ENCODE assay signal across 6 cellular contexts in the genomic region with DNA sequence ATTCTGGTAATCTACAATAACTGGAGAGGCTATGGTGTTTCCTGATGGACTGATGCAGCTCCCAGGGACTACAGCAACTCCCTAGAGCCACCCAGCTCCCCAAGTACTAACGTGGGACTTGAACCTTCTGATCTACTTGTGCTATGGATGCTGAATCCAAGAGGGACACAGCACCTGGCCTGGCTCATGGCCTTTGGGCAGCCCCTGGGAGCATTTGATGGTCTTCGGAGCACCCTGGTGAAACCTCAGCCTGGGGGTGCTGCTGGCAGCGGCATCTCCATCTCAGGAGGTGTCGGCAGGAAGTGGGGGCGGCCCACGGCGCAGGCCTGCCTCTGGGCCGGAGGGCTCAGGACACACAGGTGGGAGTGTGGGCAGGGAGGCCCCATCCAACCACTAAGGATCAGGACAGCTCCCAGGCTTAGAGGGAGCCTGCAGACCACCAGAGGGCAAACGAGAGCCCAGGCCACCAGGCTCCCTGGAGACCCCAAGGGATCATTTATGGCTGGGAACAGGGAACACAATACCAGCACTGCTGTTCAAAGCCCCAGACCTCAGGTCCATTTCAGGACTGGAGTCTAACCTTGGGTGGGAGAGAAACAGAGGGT. TPM values are rescaled to one million over a fixed set of nuclear protein-coding genes. Genes with fewer than 3 reads are reported as not detected.
DNase-seq lines count a peak whose midpoint lies in the region; ATAC-seq and TF ChIP-seq lines count a peak whose summit lies in the region.

No MANE protein-coding gene starts in this region.

- H3K4me1 ChIP-seq in PC-9 (replicated peaks; ENCODE audit: insufficient read depth): peaks cover 60% of the 10 kb centered on the region
- H3K4me1 ChIP-seq in body of pancreas: peaks cover 17% of the 10 kb centered on the region

- H3K36me3 ChIP-seq in PC-9 (ENCODE audit: low read depth): peaks cover 34% of the 10 kb centered on the region
- H3K36me3 ChIP-seq in body of pancreas (replicated peaks in 1 of 2; ENCODE audit: insufficient read depth in 1 of 2, low read depth in 2 of 2): no peaks in the 10 kb centered on the region

- no peak overlapping the region for H2AFZ ChIP-seq in PC-9

- no peaks in the 10 kb centered on the region; the same call in 1 of the 2 replicates for H3K9me3 ChIP-seq in AG04450 (ENCODE audit: control insufficient read depth, insufficient read depth, low read length)
- no peaks in the 10 kb centered on the region for H3K9me3 ChIP-seq in PC-9 (ENCODE audit: insufficient read depth, low read depth)
- H3K9me3 ChIP-seq in body of pancreas: no peaks in the 10 kb centered on the region

- ATAC-seq in body of pancreas: no peak

- H3K27ac ChIP-seq in AG04450 (ENCODE audit: low read depth, low read length): peak overlapping the region; percentile 95
- 0 out of 2 replicates have a peak overlapping the region, but pooled peaks have one; percentile 1 for H3K27ac ChIP-seq in PC-9
- H3K27ac ChIP-seq in body of pancreas: peak overlapping the region in 2 of 4 donors; percentile 32 to 43

- H3K79me2 ChIP-seq in PC-9 (ENCODE audit: low read depth): peaks cover 99% of the 10 kb centered on the region

- CTCF ChIA-PET in AG04450 (lab: Charles Lee): interaction anchor here (1.0 to 3.6 kb wide), 7 partner anchors 8 to 249 kb away, joined by 3 to 11 read pairs (median 5); partner anchors contain the start of genes CDC42BPG and EHD1
- CTCF ChIA-PET in PC-9 (lab: Charles Lee): interaction anchor here (1.1 to 2.3 kb wide), 3 partner anchors 18 to 22 kb away, joined by 3 to 11 read pairs (median 4); no protein-coding TSS in a partner anchor

- intact Hi-C loops in PC-9 (cut with micrococcal nuclease; ENCODE audit: unreplicated experiment): loop anchor here (1.0 kb wide), 1 partner anchor 8 kb away; no protein-coding TSS in a partner anchor
- intact Hi-C loops in body of pancreas (cut with DNase I): no loop called here

- peaks cover 67% of the 10 kb centered on the region for H4K20me1 ChIP-seq in PC-9 (ENCODE audit: insufficient read depth)

- peak overlapping the region; percentile 5; the same call in 1 of the 2 replicates for H3K4me3 ChIP-seq in AG04450 (ENCODE audit: low read depth, low read length)
- H3K4me3 ChIP-seq in PC-9: no peak overlapping the region
- no peak overlapping the region for H3K4me3 ChIP-seq in body of pancreas

- H3F3A ChIP-seq in PC-9 (ENCODE audit: insufficient read depth, low read depth): peaks cover 30% of the 10 kb centered on the region; the same call in 1 of the 2 replicates

- H3K9me2 ChIP-seq in PC-9 (ENCODE audit: insufficient read depth): no peaks in the 10 kb centered on the region

- POLR2A ChIA-PET in AG04450 (lab: Yijun Ruan, JAX): interaction anchor here (0.6 to 9.3 kb wide), 10 partner anchors 8 to 629 kb away, joined by 3 to 105 read pairs (median 4); partner anchors contain the start of genes EHD1, MALAT1 and SF1
- POLR2A ChIA-PET in PC-9 (lab: Charles Lee; ENCODE audit: unreplicated experiment): interaction anchor here (0.6 to 2.0 kb wide), 8 partner anchors 7 to 1330 kb away, joined by 3 to 21 read pairs (median 9); partner anchors contain the start of gene SF1

- no TSS peak for BruUV-seq in PC-9 (replicated peaks; lab: Mats Ljungman, UMichigan)

- 78 to 80% methylated on average over 1 to 8 of the region's 9 CpGs for WGBS in body of pancreas, 2 donors

- DNase-seq in AG04450 (ENCODE audit: low read depth, low spot score): no peak
- no peak for DNase-seq in PC-9
- DNase-seq in iPS-NIHi11 (ENCODE audit: low spot score): peak; percentile 65
- no peak for DNase-seq in NOMO-1 treated with dmso at 0.1 percent for 144 hours (lab: John Stamatoyannopoulos, UW; ENCODE audit: unreplicated experiment)
- no peak for DNase-seq in body of pancreas
- DNase-seq in midbrain (lab: John Stamatoyannopoulos, UW): no peak

- peak overlapping the region; percentile 29; the same call in 1 of the 2 replicates for H3K4me2 ChIP-seq in PC-9

- TF ChIP-seq POLR2A in body of pancreas (IDR thresholded peaks at IDR 0.05): no peak

- TF ChIP-seq CTCF in AG04450 (IDR thresholded peaks at IDR 0.05; ENCODE audit: low read depth, low read length) (peak; percentile 46), PC-9 (conservative IDR thresholded peaks at IDR 0.05) (no peak), body of pancreas (IDR thresholded peaks at IDR 0.05) (no peak)

- no peaks in the 10 kb centered on the region for H3K27me3 ChIP-seq in AG04450 (ENCODE audit: control insufficient read depth, insufficient read depth, low read length)
- H3K27me3 ChIP-seq in PC-9 (ENCODE audit: insufficient read depth, low read depth): no peaks in the 10 kb centered on the region
- no peaks in the 10 kb centered on the region for H3K27me3 ChIP-seq in body of pancreas

RNA-seq across cellular contexts. Expression of gene EHD1, which starts 8.7 kb away (rescaled TPM):
- polyA plus RNA-seq in AG04450 (2011; rRNA removed): 56.1 and 77.7 TPM in 2 replicates
- 98.0 and 147 TPM in 2 replicates for polyA minus RNA-seq in AG04450 (2011; rRNA and poly(A)+ RNA removed)
- total RNA-seq in PC-9 (2021): 110 and 134 TPM in 2 replicates
- 10 to 100 TPM; 18.7 to 45.2 TPM for total RNA-seq in body of pancreas

RNA-seq across cellular contexts. Expression of gene CDC42BPG, which starts 25.2 kb away (rescaled TPM):
- 0.02 and 0.04 TPM in 2 replicates for polyA plus RNA-seq in AG04450 (2011; rRNA removed)
- polyA minus RNA-seq in AG04450 (2011; rRNA and poly(A)+ RNA removed): 0.09 TPM in 1 of 2 replicates, not detected in the other
- 31.3 and 33.8 TPM in 2 replicates for total RNA-seq in PC-9 (2021)
- total RNA-seq in body of pancreas: 10 to 100 TPM; 13.5 to 18.9 TPM

RNA-seq across cellular contexts. Expression of gene ATG2A, which starts 47.3 kb away (rescaled TPM):
- 3.7 and 5.1 TPM in 2 replicates for polyA plus RNA-seq in AG04450 (2011; rRNA removed)
- 6.6 and 9.0 TPM in 2 replicates for polyA minus RNA-seq in AG04450 (2011; rRNA and poly(A)+ RNA removed)
- 48.2 and 53.2 TPM in 2 replicates for total RNA-seq in PC-9 (2021)
- total RNA-seq in body of pancreas: 10 to 100 TPM; 16.3 to 34.3 TPM

RNA-seq across cellular contexts. Expression of gene PPP2R5B, which starts 54.8 kb away (rescaled TPM):
- polyA plus RNA-seq in AG04450 (2011; rRNA removed): 11.2 and 16.6 TPM in 2 replicates
- polyA minus RNA-seq in AG04450 (2011; rRNA and poly(A)+ RNA removed): 7.7 and 12.2 TPM in 2 replicates
- total RNA-seq in PC-9 (2021) (13.7 and 13.9 TPM in 2 replicates), body of pancreas (10 to 100 TPM; 12.7 to 35.6 TPM)

RNA-seq across cellular contexts. Expression of gene MEN1, which starts 59.3 kb away (rescaled TPM):
- polyA plus RNA-seq in AG04450 (2011; rRNA removed): 15.0 and 22.3 TPM in 2 replicates
- polyA minus RNA-seq in AG04450 (2011; rRNA and poly(A)+ RNA removed): 11.5 and 17.1 TPM in 2 replicates
- total RNA-seq in PC-9 (2021): 48.7 and 61.6 TPM in 2 replicates
- total RNA-seq in body of pancreas: 10 to 100 TPM; 18.8 to 18.9 TPM
